8 cellular contexts compared by ENCODE assay signal in genomic region chr7:129607471-129608120, GRCh38. TPM values are rescaled to one million over a fixed set of nuclear protein-coding genes. Genes with fewer than 3 reads are reported as not detected.
DNase-seq lines count a peak whose midpoint lies in the region; ATAC-seq and TF ChIP-seq lines count a peak whose summit lies in the region.

No MANE protein-coding gene starts in this region.

- DNase-seq in COR-L47 (lab: John Stamatoyannopoulos, UW) (peak; percentile 26), HFFc6 (peak; percentile 8), SW480 (ENCODE audit: low spot score) (peak; percentile 28), chondrocyte (ENCODE audit: low spot score) (no peak), ovary (no peak)

- H3K27ac ChIP-seq in parathyroid adenoma = no peak overlapping the region
- no peak overlapping the region for H3K27ac ChIP-seq in ovary

- intact Hi-C loops in ovary (cut with DNase I) = no loop called here

- peaks cover 5% of the 10 kb centered on the region for H3K79me2 ChIP-seq in parathyroid adenoma

- TF ChIP-seq POLR2A in ovary (IDR thresholded peaks at IDR 0.05) = no peak

- H3K9me3 Mint-ChIP-seq in HFFc6 = no peaks in the 10 kb centered on the region
- no peaks in the 10 kb centered on the region for H3K9me3 Mint-ChIP-seq in chondrocyte (ENCODE audit: low read depth)

- H3K4me1 Mint-ChIP-seq in HFFc6 (ENCODE audit: low read depth) (peaks cover 21% of the 10 kb centered on the region), chondrocyte (ENCODE audit: low read depth) (peaks cover 16% of the 10 kb centered on the region)

- H3K27me3 ChIP-seq in parathyroid adenoma (ENCODE audit: control insufficient read depth, insufficient read depth, low read length) (no peaks in the 10 kb centered on the region), ovary (no peaks in the 10 kb centered on the region)

- TF ChIP-seq EP300 in ovary (IDR thresholded peaks at IDR 0.05) = no peak

- H3K4me3 ChIP-seq in parathyroid adenoma (ENCODE audit: low read depth, low read length) (no peak overlapping the region), ovary (no peak overlapping the region)

- H3K27me3 Mint-ChIP-seq in HFFc6 (ENCODE audit: insufficient read depth) (no peaks in the 10 kb centered on the region), chondrocyte (ENCODE audit: low read depth) (no peaks in the 10 kb centered on the region)

- H3K4me3 Mint-ChIP-seq in HFFc6 = no peak overlapping the region
- H3K4me3 Mint-ChIP-seq in chondrocyte (ENCODE audit: unreplicated experiment) = no peak overlapping the region

- H3K4me2 ChIP-seq in parathyroid adenoma (ENCODE audit: low read length) = no peak overlapping the region

- peaks cover 25% of the 10 kb centered on the region for H3K36me3 Mint-ChIP-seq in HFFc6 (ENCODE audit: low read depth)
- H3K36me3 Mint-ChIP-seq in chondrocyte (ENCODE audit: low read depth) = peaks cover 14% of the 10 kb centered on the region

- TF ChIP-seq CTCF in HFFc6 (IDR thresholded peaks at IDR 0.05) (peak; percentile 78), chondrocyte (IDR thresholded peaks at IDR 0.05) (peak; percentile 61), parathyroid adenoma (IDR thresholded peaks at IDR 0.05) (peak; percentile 28), ovary (IDR thresholded peaks at IDR 0.05) (no peak)

- H3K36me3 ChIP-seq in parathyroid adenoma (ENCODE audit: control insufficient read depth, insufficient read depth, low read length) (no peaks in the 10 kb centered on the region), ovary (no peaks in the 10 kb centered on the region)

- H3K27ac Mint-ChIP-seq in HFFc6 (no peak overlapping the region), chondrocyte (ENCODE audit: unreplicated experiment) (no peak overlapping the region)

- WGBS in ovary, 3 donors = 72 to 77% (median 74%) methylated on average over 7 of the region's 7 CpGs

- no peaks in the 10 kb centered on the region for H3K4me1 ChIP-seq in parathyroid adenoma
- H3K4me1 ChIP-seq in ovary (ENCODE audit: insufficient read depth) = peaks cover 5% of the 10 kb centered on the region

- H3K9ac ChIP-seq in parathyroid adenoma = no peak overlapping the region

- H3K9me3 ChIP-seq in parathyroid adenoma (ENCODE audit: control insufficient read depth, low read length) = no peaks in the 10 kb centered on the region
- no peaks in the 10 kb centered on the region for H3K9me3 ChIP-seq in ovary

- ATAC-seq in GM21360 (IDR thresholded peaks at IDR 0.05; ENCODE audit: unreplicated experiment) = no peak
- no peak for ATAC-seq in GM21723 (IDR thresholded peaks at IDR 0.05; ENCODE audit: unreplicated experiment)

- H2AFZ ChIP-seq in parathyroid adenoma = no peak overlapping the region

RNA-seq across cellular contexts. Expression of gene NRF1, which starts 3.9 kb away (rescaled TPM):
- total RNA-seq in HFFc6 (2021; fragmentation: NEBNext Ultra II Directional; extraction: Animal tissue kit (Norgen Biotek cat#: 25700)) = 10 to 100 TPM in 4 of 6 experiments, 1 to 10 TPM in 2; 8.8 to 11.8 (median 10.4) TPM
- total RNA-seq in chondrocyte (10.3 to 13.3 TPM (median 12.3 TPM) in 3 replicates), ovary (10 to 100 TPM; 11.5 to 33.5 (median 26.0) TPM)
- polyA plus RNA-seq in ovary = 10 to 100 TPM; 14.6 to 20.6 TPM

Comparison
In these comparisons a context has a peak if more than half of its experiments do, and no peak if none do; other contexts are left out.
1. DNase-seq: peak in COR-L47 (single experiment), HFFc6 (single experiment) and SW480 (single experiment); none in chondrocyte (single experiment) and ovary (0 of 5).
2. CTCF ChIP-seq: peak in HFFc6 (single experiment), chondrocyte (single experiment) and parathyroid adenoma (single experiment); none in ovary (0 of 3).